13 cellular contexts compared by ENCODE assay signal in genomic region chr6:130046711-130047439, GRCh38.
"Had no signal": no experiment of that assay in that cellular context is flagged by ENCODE, and none has a peak within 500 bp of the region (broad histone marks: within the 10 kb centered on the region; RNA-seq: fewer than 3 reads in every experiment).

No MANE protein-coding gene starts in this region.

- FAIRE-seq: colon, urothelium cell line had no signal

- H3K27me3 ChIP-seq: foreskin keratinocyte, tibial artery had no signal

- H3K9me3 Mint-ChIP-seq: activated naive CD8-positive, alpha-beta T cell treated with anti-CD3 and anti-CD28 coated beads, Interleukin-2, amount 50 U/mL, for 24 hours; neural crest cell; stimulated activated effector memory CD8-positive, alpha-beta T cell treated with anti-CD3 and anti-CD28 coated beads, Interleukin-12 subunit alpha, Interleukin-12 subunit beta, amount 100 ng/mL, for 72 hours; T-cell had no signal

- H3K27me3 Mint-ChIP-seq: activated naive CD8-positive, alpha-beta T cell treated with anti-CD3 and anti-CD28 coated beads, Interleukin-2, amount 50 U/mL, for 24 hours; T-cell had no signal

- DNase-seq: activated CD4-positive, CD25-positive, alpha-beta regulatory T cell treated with anti-CD3 and anti-CD28 coated beads, Interleukin-2, amount 50 U/mL, for 72 hours; activated naive CD4-positive, alpha-beta T cell treated with Interleukin-2 at 50 U/mL for 16 hours; activated naive CD8-positive, alpha-beta T cell treated with anti-CD3 and anti-CD28 coated beads, Interleukin-2, amount 50 U/mL, for 24 hours; foreskin keratinocyte; glutamatergic neuron; left cardiac atrium; T-cell; T1000; tibial artery had no signal

- H3K4me3 Mint-ChIP-seq: activated naive CD8-positive, alpha-beta T cell treated with anti-CD3 and anti-CD28 coated beads, Interleukin-2, amount 50 U/mL, for 24 hours; neural crest cell; stimulated activated effector memory CD8-positive, alpha-beta T cell treated with anti-CD3 and anti-CD28 coated beads, Interleukin-12 subunit alpha, Interleukin-12 subunit beta, amount 100 ng/mL, for 72 hours; T-cell had no signal

- H3K27ac Mint-ChIP-seq: activated naive CD8-positive, alpha-beta T cell treated with anti-CD3 and anti-CD28 coated beads, Interleukin-2, amount 50 U/mL, for 24 hours; stimulated activated effector memory CD8-positive, alpha-beta T cell treated with anti-CD3 and anti-CD28 coated beads, Interleukin-12 subunit alpha, Interleukin-12 subunit beta, amount 100 ng/mL, for 72 hours; T-cell had no signal

- ATAC-seq: activated naive CD8-positive, alpha-beta T cell treated with anti-CD3 and anti-CD28 coated beads, Interleukin-2, amount 50 U/mL, for 24 hours; foreskin keratinocyte; left cardiac atrium; stimulated activated effector memory CD8-positive, alpha-beta T cell treated with anti-CD3 and anti-CD28 coated beads, Interleukin-12 subunit alpha, Interleukin-12 subunit beta, amount 100 ng/mL, for 72 hours; T-cell had no signal

- H3K4me1 Mint-ChIP-seq: activated naive CD8-positive, alpha-beta T cell treated with anti-CD3 and anti-CD28 coated beads, Interleukin-2, amount 50 U/mL, for 24 hours had no signal

- H3K27ac ChIP-seq: foreskin keratinocyte, tibial artery had no signal

- H3K4me3 ChIP-seq: tibial artery had no signal
